Comparison of ENCODE assay signal across 14 cellular contexts in the genomic region with DNA sequence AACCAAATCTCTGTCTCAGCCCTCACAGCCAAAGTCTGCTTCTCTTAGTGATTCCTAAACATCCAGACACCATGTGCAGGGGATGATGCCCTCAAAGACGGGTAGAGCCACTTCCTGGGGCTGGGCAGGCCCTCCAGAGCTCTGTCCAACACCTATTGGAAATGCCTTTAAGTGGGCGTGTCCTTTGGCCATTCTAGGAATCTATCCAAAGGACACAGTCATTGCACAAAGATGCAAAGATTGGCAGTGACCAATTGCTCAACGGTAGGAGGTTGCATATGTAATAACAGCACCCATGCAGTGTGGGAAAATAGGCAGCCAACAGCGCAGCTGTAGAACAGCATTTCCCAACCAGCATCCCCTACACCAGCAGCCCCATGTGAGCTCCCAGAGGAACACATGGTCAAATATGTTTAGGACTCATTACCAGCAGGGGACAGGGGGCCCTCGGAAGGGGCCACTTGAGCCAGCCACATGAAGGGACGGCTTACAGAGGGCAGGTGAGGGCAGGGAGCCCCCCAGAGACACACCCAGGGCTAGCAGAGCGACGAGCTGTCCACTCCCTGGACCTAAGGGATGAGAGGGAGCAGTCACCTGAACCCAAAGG.
DNase-seq lines count a peak whose midpoint lies in the region; ATAC-seq and TF ChIP-seq lines count a peak whose summit lies in the region.
"Had no signal": no experiment of that assay in that cellular context is flagged by ENCODE, and none has a peak within 500 bp of the region (broad histone marks: within the 10 kb centered on the region; RNA-seq: fewer than 3 reads in every experiment).

No MANE protein-coding gene starts in this region.

- peak; percentile 34 to 79 (median 78) for ATAC-seq in right lobe of liver
- ATAC-seq: T-helper 17 cell had no signal

- H3K4me1 ChIP-seq in right lobe of liver = peaks cover 0 to 26% (median 0%) of the 10 kb centered on the region in 4 donors

- no peak for TF ChIP-seq POLR2A in right lobe of liver (IDR thresholded peaks at IDR 0.05)

- no peaks in the 10 kb centered on the region for H3K27me3 ChIP-seq in right lobe of liver

- DNase-seq in EL (peak; percentile 92), LoVo (ENCODE audit: low spot score) (peak; percentile 37), T47D (ENCODE audit: low read depth in 1 of 2, low spot score in 1 of 2) (peak; percentile 59 to 94), right lobe of liver (peak; percentile 36 to 76 (median 52)), DMS53 (lab: John Stamatoyannopoulos, UW) (no peak), retina (no peak)
- no peak for DNase-seq in activated CD4-positive, alpha-beta T cell treated with anti-CD3 and anti-CD28 coated beads, Interleukin-2, amount 50 U/mL, for 4 hours
- DNase-seq in stimulated activated CD4-positive, alpha-beta T cell treated with anti-CD3 and anti-CD28 coated beads, Interleukin-12 subunit alpha, Interleukin-12 subunit beta, amount 100 ng/mL, for 4 hours = no peak
- DNase-seq: activated CD4-positive, alpha-beta memory T cell treated with anti-CD3 and anti-CD28 coated beads, Interleukin-2, amount 10 ng/mL, durations not matched to agents 7 days and 5 days; activated naive CD4-positive, alpha-beta T cell treated with Interleukin-2 at 50 U/mL for 16 hours; dermis blood vessel endothelial cell; NCI-H774; substantia nigra; T-helper 17 cell had no signal

- intact Hi-C loops in right lobe of liver (cut with DNase I) = no loop called here

- no peaks in the 10 kb centered on the region for H3K36me3 ChIP-seq in right lobe of liver

- no peak overlapping the region for H3K27ac ChIP-seq in right lobe of liver

- 18% methylated on average over 3 of the region's 8 CpGs for WGBS in right lobe of liver (ENCODE audit: insufficient coverage, low coverage, low lambda C conversion rate, missing lambda C conversion rate)

- no peak for TF ChIP-seq CTCF in right lobe of liver (IDR thresholded peaks at IDR 0.05)

- in situ Hi-C loops in T47D (cut with HindIII; ENCODE audit: low pct_unique_long_range_greater_than_20kb, low sequenced_read_pairs) = no loop called here

- no peaks in the 10 kb centered on the region for H3K9me3 ChIP-seq in right lobe of liver

- no peak overlapping the region for H3K4me3 ChIP-seq in right lobe of liver

Comparison
In these comparisons a context has a peak if more than half of its experiments do, and no peak if none do; other contexts are left out.
1. DNase-seq: peak in EL (single experiment), LoVo (single experiment), T47D (2 of 2) and right lobe of liver (3 of 3); none in DMS53 (single experiment), activated CD4-positive, alpha-beta T cell treated with anti-CD3 and anti-CD28 coated beads, Interleukin-2, amount 50 U/mL, for 4 hours (0 of 2), retina (single experiment) and stimulated activated CD4-positive, alpha-beta T cell treated with anti-CD3 and anti-CD28 coated beads, Interleukin-12 subunit alpha, Interleukin-12 subunit beta, amount 100 ng/mL, for 4 hours (single experiment).